In the genomic region with DNA sequence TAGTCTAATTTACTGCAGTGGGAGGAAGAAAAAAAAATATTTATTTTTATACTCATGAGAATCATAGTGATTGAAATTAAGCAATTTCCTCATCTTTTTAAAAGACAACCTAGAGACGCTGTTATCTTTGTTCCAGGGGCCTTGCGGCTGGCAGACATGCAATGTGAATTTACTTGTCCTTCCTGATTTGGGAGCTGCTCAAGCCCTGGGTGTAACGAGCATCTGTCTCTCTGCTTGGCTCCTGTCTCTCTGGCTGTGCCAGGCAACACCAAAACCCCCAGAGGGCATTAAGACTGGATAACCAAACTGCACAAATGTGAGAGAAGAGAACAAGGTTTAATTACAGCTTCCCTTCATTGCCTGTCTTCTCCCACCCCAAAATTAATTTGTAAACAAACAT, we compare ENCODE assay signal across 12 cellular contexts.
DNase-seq lines count a peak whose midpoint lies in the region; TF ChIP-seq lines count a peak whose summit lies in the region.
"Had no signal": no experiment of that assay in that cellular context is flagged by ENCODE, and none has a peak within 500 bp of the region (broad histone marks: within the 10 kb centered on the region; RNA-seq: fewer than 3 reads in every experiment).

No MANE protein-coding gene starts in this region.

- H3K27ac Mint-ChIP-seq in brain = peak overlapping the region in 3 of 5 experiments; percentile 12 to 74 (median 58)
- H3K27ac Mint-ChIP-seq: CD4-positive, alpha-beta memory T cell had no signal

- no peaks in the 10 kb centered on the region for H3K27me3 Mint-ChIP-seq in brain
- H3K27me3 Mint-ChIP-seq: CD4-positive, alpha-beta memory T cell had no signal

- peak overlapping the region in 1 of 5 experiments; percentile 56 for H3K4me3 Mint-ChIP-seq in brain
- H3K4me3 Mint-ChIP-seq: CD4-positive, alpha-beta memory T cell had no signal

- H3K36me3 Mint-ChIP-seq in brain = no peaks in the 10 kb centered on the region
- H3K36me3 Mint-ChIP-seq: CD4-positive, alpha-beta memory T cell had no signal

- H3K9me3 Mint-ChIP-seq in brain = no peaks in the 10 kb centered on the region

- H3K4me1 Mint-ChIP-seq in brain = peaks cover 43% of the 10 kb centered on the region
- H3K4me1 Mint-ChIP-seq: CD4-positive, alpha-beta memory T cell had no signal

- DNase-seq in NCI-H2171 treated with DMSO at 0.1 percent for 48 hours (lab: John Stamatoyannopoulos, UW) (peak; percentile 15), NCI-H2171 (lab: John Stamatoyannopoulos, UW) (no peak), NCI-H1694 (lab: John Stamatoyannopoulos, UW) (peak; percentile 36), retina (peak; percentile 45), NCI-H1930 (lab: John Stamatoyannopoulos, UW) (no peak), NCI-H1436 treated with DMSO at 0.1 percent for 48 hours (lab: John Stamatoyannopoulos, UW) (no peak)
- DNase-seq in activated CD4-positive, alpha-beta T cell treated with anti-CD3 and anti-CD28 coated beads for 48 hours = no peak
- DNase-seq: CD4-positive, alpha-beta memory T cell; NCI-H2029 treated with DMSO at 0.1 percent for 48 hours; NCI-H526; Peyer's patch had no signal

- no peak for TF ChIP-seq CTCF in brain (conservative IDR thresholded peaks at IDR 0.05)

Comparison
In these comparisons a context has a peak if more than half of its experiments do, and no peak if none do; other contexts are left out.
1. DNase-seq: peak in NCI-H2171 treated with DMSO at 0.1 percent for 48 hours (single experiment), NCI-H1694 (single experiment) and retina (single experiment); none in NCI-H2171 (single experiment), NCI-H1930 (0 of 2), NCI-H1436 treated with DMSO at 0.1 percent for 48 hours (single experiment) and activated CD4-positive, alpha-beta T cell treated with anti-CD3 and anti-CD28 coated beads for 48 hours (single experiment).